In the genomic region with DNA sequence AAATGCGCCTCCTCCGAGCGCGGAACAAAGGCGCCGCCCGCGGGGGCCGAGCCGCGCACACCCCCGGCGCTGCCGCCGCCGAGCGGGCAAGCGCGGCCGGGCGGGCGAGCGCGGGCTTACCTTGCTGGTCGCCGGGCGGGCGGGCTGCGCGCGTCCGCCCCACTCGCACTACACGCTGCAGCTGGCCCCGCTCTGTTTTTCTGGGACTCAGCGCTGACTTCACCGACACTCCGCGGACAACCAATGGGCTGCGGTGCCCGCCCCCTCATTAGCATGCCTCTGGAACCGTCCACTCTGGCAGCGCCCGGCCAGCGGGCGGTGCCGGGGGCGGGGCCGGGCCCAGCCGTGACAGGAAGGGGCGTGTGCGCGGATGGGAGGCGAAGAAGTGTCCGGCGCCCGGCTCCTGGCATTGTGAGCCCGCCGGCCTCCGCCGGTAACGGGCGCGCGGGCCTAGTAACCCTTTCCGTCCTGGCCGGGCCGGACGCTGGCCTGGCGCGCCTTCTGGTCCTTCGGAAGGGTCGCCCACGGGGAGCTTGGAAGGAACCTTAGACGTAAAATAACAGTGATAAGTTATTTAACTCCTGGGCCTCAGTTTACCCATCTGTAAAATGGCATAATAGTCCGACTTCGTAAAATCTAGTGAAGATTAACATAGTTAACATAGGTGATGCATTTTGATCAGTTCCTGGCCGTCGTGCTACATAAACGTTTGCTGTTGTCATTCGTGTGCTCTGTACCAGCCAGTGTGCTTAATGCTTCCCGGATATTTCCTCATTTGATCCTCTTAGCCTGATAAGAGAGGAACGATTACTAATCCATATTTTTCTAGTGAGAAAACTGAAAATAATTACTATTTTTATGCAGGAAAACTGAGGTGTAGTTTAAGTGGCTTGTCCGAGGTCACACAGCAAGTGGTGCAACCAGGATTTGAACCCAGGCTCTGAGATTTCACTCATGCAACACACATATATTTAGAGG, we compare ENCODE assay signal across 8 cellular contexts. TPM values are rescaled to one million over a fixed set of nuclear protein-coding genes. Genes with fewer than 3 reads are reported as not detected.
DNase-seq lines count a peak whose midpoint lies in the region; ATAC-seq and TF ChIP-seq lines count a peak whose summit lies in the region.

TSS of gene SORBS1 (minus strand) at position 172 of the 978 bp plus-strand sequence. CDS start 120,236 bp downstream, outside the sequence.

- peak within 1 kb of the TSS; percentile 89 to 96 (median 94) for H3K27ac Mint-ChIP-seq in brain

- H3K27me3 ChIP-seq in iPS DF 6.9 (ENCODE audit: control insufficient read depth, insufficient read depth, low read length), result no peaks in the 10 kb centered on the region
- H3K27me3 ChIP-seq in sigmoid colon, result no peaks in the 10 kb centered on the region

- no peaks in the 10 kb centered on the region for H3K36me3 Mint-ChIP-seq in brain

- TF ChIP-seq CTCF in 22Rv1 (IDR thresholded peaks at IDR 0.05) (peak; percentile 11; the same call in 1 of the 2 replicates), brain (conservative IDR thresholded peaks at IDR 0.05) (no peak), sigmoid colon (IDR thresholded peaks at IDR 0.05) (no peak)

- DNase-seq in NCI-H2107 treated with DMSO at 0.1 percent for 48 hours (lab: John Stamatoyannopoulos, UW; ENCODE audit: unreplicated experiment), result peak; percentile 85
- peak; percentile 97 for DNase-seq in UCSD-AML1 (lab: John Stamatoyannopoulos, UW; ENCODE audit: unreplicated experiment)
- peak; percentile 85 for DNase-seq in iPS DF 6.9 (ENCODE audit: low read depth, low spot score)
- DNase-seq in sigmoid colon, result peak; percentile 99

- H3K27me3 Mint-ChIP-seq in brain, result peaks cover 16% of the 10 kb centered on the region

- peak in 1 of 4 donors; percentile 44 for TF ChIP-seq EP300 in sigmoid colon (IDR thresholded peaks at IDR 0.05)

- no peaks in the 10 kb centered on the region for H3K9me3 ChIP-seq in iPS DF 6.9 (ENCODE audit: control insufficient read depth, insufficient read depth, low read length)
- no peaks in the 10 kb centered on the region for H3K9me3 ChIP-seq in sigmoid colon

- intact Hi-C loops in sigmoid colon (cut with DNase I), result loop anchor here (2.0 kb wide), 1 partner anchor 39 kb away; no protein-coding TSS in a partner anchor

- H3K4me1 ChIP-seq in iPS DF 6.9 (ENCODE audit: control insufficient read depth, insufficient read depth, low read length) (peaks cover 10% of the 10 kb centered on the region), sigmoid colon (peaks cover 0 to 44% (median 37%) of the 10 kb centered on the region in 4 donors)

- H3K4me1 Mint-ChIP-seq in brain, result peaks cover 50% of the 10 kb centered on the region

- WGBS in iPS DF 6.9 (ENCODE audit: insufficient coverage, insufficient read length), result no CpG with 5 or more reads among the region's 84 CpGs
- WGBS in sigmoid colon, 2 donors, result 2 to 5% methylated on average over 84 of the region's 84 CpGs

- peak; percentile 97 for ATAC-seq in GM18858 (IDR thresholded peaks at IDR 0.05; ENCODE audit: unreplicated experiment)
- peak; percentile 99 for ATAC-seq in HG03066 (IDR thresholded peaks at IDR 0.05; ENCODE audit: low read depth, unreplicated experiment)

- TF ChIP-seq POLR2A in sigmoid colon (IDR thresholded peaks at IDR 0.05), result peak in 1 of 2 donors; percentile 53

- H3K4me3 ChIP-seq in iPS DF 6.9 (ENCODE audit: low read length) (peak within 1 kb of the TSS; percentile 72), sigmoid colon (peak within 1 kb of the TSS; percentile 82 to 96 (median 90))

- H3K27ac ChIP-seq in 22Rv1 (peak within 1 kb of the TSS; percentile 75), iPS DF 6.9 (ENCODE audit: low read length) (no peak within 1 kb of the TSS), sigmoid colon (peak within 1 kb of the TSS; percentile 93 to 98 (median 96))

- H3K4me3 Mint-ChIP-seq in brain, result peak within 1 kb of the TSS; percentile 90 to 100 (median 99)

- no peaks in the 10 kb centered on the region for H3K36me3 ChIP-seq in iPS DF 6.9 (ENCODE audit: control insufficient read depth, insufficient read depth, low read length)
- no peaks in the 10 kb centered on the region for H3K36me3 ChIP-seq in sigmoid colon

- no peaks in the 10 kb centered on the region for H3K9me3 Mint-ChIP-seq in brain

RNA-seq across cellular contexts. Expression of gene SORBS1, which starts in this region (rescaled TPM):
- polyA plus RNA-seq in brain (ENCODE audit: insufficient read depth, low read depth, low replicate concordance), result 21.1 TPM
- 1,000 to 10,000 TPM in 2 of 4 donors, 100 to 1,000 TPM in 2; 664 to 1,403 (median 979) TPM for total RNA-seq in sigmoid colon
- polyA plus RNA-seq in sigmoid colon, result 10 to 100 TPM in 2 of 3 donors, 1 to 10 TPM in 1; 8.1 to 56.2 (median 19.2) TPM
